25 cellular contexts compared by ENCODE assay signal in genomic region chr16:62965831-62966230, GRCh38.
DNase-seq lines count a peak whose midpoint lies in the region; FAIRE-seq and TF ChIP-seq lines count a peak whose summit lies in the region.
"Had no signal": no experiment of that assay in that cellular context is flagged by ENCODE, and none has a peak within 500 bp of the region (broad histone marks: within the 10 kb centered on the region; RNA-seq: fewer than 3 reads in every experiment).

No MANE protein-coding gene starts in this region.

- H3K9me3 ChIP-seq in PC-9 (ENCODE audit: insufficient read depth, low read depth), result no peaks in the 10 kb centered on the region
- H3K9me3 ChIP-seq: SK-N-SH had no signal

- H3K56ac ChIP-seq in mesendoderm (ENCODE audit: low read length), result no peak overlapping the region

- no peak overlapping the region for H4K5ac ChIP-seq in mesendoderm (ENCODE audit: low read length)

- no peak overlapping the region for H3K4me2 ChIP-seq in mesendoderm (ENCODE audit: low read length)
- H3K4me2 ChIP-seq in PC-9, result no peak overlapping the region
- H3K4me2 ChIP-seq: SK-N-SH had no signal

- H3K9ac ChIP-seq in mesendoderm (ENCODE audit: low read length), result no peak overlapping the region
- H3K9ac ChIP-seq: SK-N-SH had no signal

- TF ChIP-seq POLR2A in erythroblast (IDR thresholded peaks at IDR 0.05; ENCODE audit: low read length), result no peak

- no peak for FAIRE-seq in bronchial epithelial cell (lab: Jason Lieb, UNC)
- FAIRE-seq: GM12891, H54 had no signal

- TF ChIP-seq CTCF in bronchial epithelial cell (IDR thresholded peaks at IDR 0.05; ENCODE audit: insufficient read depth, low read length, severe bottlenecking), result no peak
- TF ChIP-seq CTCF in progenitor cell of endocrine pancreas (IDR thresholded peaks at IDR 0.05; ENCODE audit: unreplicated experiment), result no peak
- no peak for TF ChIP-seq CTCF in PC-9 (conservative IDR thresholded peaks at IDR 0.05)

- no peaks in the 10 kb centered on the region for H3K9me3 Mint-ChIP-seq in progenitor cell of endocrine pancreas (ENCODE audit: low read depth)

- no peaks in the 10 kb centered on the region for H3K4me1 Mint-ChIP-seq in progenitor cell of endocrine pancreas (ENCODE audit: low read depth)

- intact Hi-C loops in PC-9 (cut with micrococcal nuclease; ENCODE audit: unreplicated experiment), result no loop called here

- H3K23ac ChIP-seq in mesendoderm (ENCODE audit: low read length), result no peak overlapping the region

- H3K36me3 ChIP-seq in bronchial epithelial cell (ENCODE audit: control insufficient read depth, insufficient read depth, low read length) (no peaks in the 10 kb centered on the region), mesendoderm (ENCODE audit: control insufficient read depth, insufficient read depth, low read length) (no peaks in the 10 kb centered on the region), PC-9 (ENCODE audit: low read depth) (no peaks in the 10 kb centered on the region)

- no peaks in the 10 kb centered on the region for H3K79me2 ChIP-seq in mesendoderm (ENCODE audit: control insufficient read depth, insufficient read depth, low read length)
- no peaks in the 10 kb centered on the region for H3K79me2 ChIP-seq in PC-9 (ENCODE audit: low read depth)

- no TSS peak for BruUV-seq in PC-9 (replicated peaks; lab: Mats Ljungman, UMichigan)

- no peak overlapping the region for H3K4me3 Mint-ChIP-seq in progenitor cell of endocrine pancreas (ENCODE audit: low read depth)

- H4K8ac ChIP-seq in mesendoderm (ENCODE audit: low read depth, low read length), result no peak overlapping the region

- no peak overlapping the region for H2AK5ac ChIP-seq in mesendoderm (ENCODE audit: low read length)

- no peaks in the 10 kb centered on the region for H4K20me1 ChIP-seq in PC-9 (ENCODE audit: insufficient read depth)

- H3K4me3 ChIP-seq in bronchial epithelial cell (ENCODE audit: low read depth, low read length), result no peak overlapping the region
- H3K4me3 ChIP-seq in mesendoderm (ENCODE audit: low read length), result no peak overlapping the region
- H3K4me3 ChIP-seq in PC-9, result no peak overlapping the region

- H3K27me3 ChIP-seq in bronchial epithelial cell (ENCODE audit: control insufficient read depth, insufficient read depth, low read length) (no peaks in the 10 kb centered on the region), mesendoderm (ENCODE audit: insufficient read depth, low read length, poor library complexity) (no peaks in the 10 kb centered on the region), PC-9 (ENCODE audit: insufficient read depth, low read depth) (no peaks in the 10 kb centered on the region)

- no peak overlapping the region for H2BK5ac ChIP-seq in mesendoderm (ENCODE audit: low read length)

- H3K79me1 ChIP-seq in mesendoderm (ENCODE audit: low read length), result no peaks in the 10 kb centered on the region

- no CpG with 5 or more reads among the region's 3 CpGs for WGBS in mesendoderm (ENCODE audit: extremely low coverage, insufficient coverage, low lambda C conversion rate)

- no peak overlapping the region for H2AFZ ChIP-seq in PC-9

- H3K27ac ChIP-seq in mesendoderm (ENCODE audit: low read depth, low read length), result no peak overlapping the region
- no peak overlapping the region for H3K27ac ChIP-seq in PC-9

- H3K36me3 Mint-ChIP-seq in progenitor cell of endocrine pancreas (ENCODE audit: insufficient read depth), result no peaks in the 10 kb centered on the region

- CTCF ChIA-PET in PC-9 (lab: Charles Lee), result no interaction called here

- POLR2A ChIA-PET in PC-9 (lab: Charles Lee; ENCODE audit: unreplicated experiment), result no interaction called here

- DNase-seq in DMS53 (lab: John Stamatoyannopoulos, UW), result peak; percentile 2
- no peak for DNase-seq in DMS53 treated with DMSO at 0.1 percent for 48 hours (lab: John Stamatoyannopoulos, UW; ENCODE audit: unreplicated experiment)
- peak; percentile 6 for DNase-seq in HPDE6-E6E7 (ENCODE audit: extremely low spot score)
- peak; percentile 16 for DNase-seq in bronchial epithelial cell (ENCODE audit: low read depth)
- DNase-seq in mesendoderm, result peak; percentile 66
- no peak for DNase-seq in progenitor cell of endocrine pancreas (ENCODE audit: low spot score, unreplicated experiment)
- DNase-seq in erythroblast (lab: John Stamatoyannopoulos, UW), result no peak
- no peak for DNase-seq in PC-9
- DNase-seq: 8988T; ACHN; DMS79 treated with DMSO at 0.1 percent for 48 hours; GF-D8; NCI-H1092; NCI-H1417 treated with DMSO at 0.1 percent for 48 hours; NCI-H1694 treated with DMSO at 0.1 percent for 48 hours; NCI-H2081; NCI-H2227 treated with DMSO at 0.1 percent for 48 hours; NCI-H526 treated with DMSO at 0.1 percent for 48 hours; NK-92 treated with Interleukin-12 subunit alpha and Interleukin-12 subunit beta, amount 100 ng/mL, for 24 hours; RPMI8226; SHP77 treated with DMSO at 0.1 percent for 48 hours; SK-N-SH; SW 1271 had no signal

- no peak overlapping the region for H3K18ac ChIP-seq in mesendoderm (ENCODE audit: low read length)

- no peaks in the 10 kb centered on the region for H3F3A ChIP-seq in PC-9 (ENCODE audit: insufficient read depth, low read depth)

- H3K4me1 ChIP-seq in mesendoderm (ENCODE audit: control insufficient read depth, low read depth, low read length) (no peaks in the 10 kb centered on the region), PC-9 (replicated peaks; ENCODE audit: insufficient read depth) (no peaks in the 10 kb centered on the region)

- no peak overlapping the region for H2BK120ac ChIP-seq in mesendoderm (ENCODE audit: low read depth, low read length)

- H3K27ac Mint-ChIP-seq in progenitor cell of endocrine pancreas, result no peak overlapping the region

- H2BK15ac ChIP-seq in mesendoderm (replicated peaks; ENCODE audit: low read depth), result no peak overlapping the region

- H3K4ac ChIP-seq in mesendoderm (ENCODE audit: low read depth, low read length), result no peak overlapping the region

- no peaks in the 10 kb centered on the region for H3K9me2 ChIP-seq in PC-9 (ENCODE audit: insufficient read depth)
- H3K9me2 ChIP-seq: SK-N-SH had no signal

- no peaks in the 10 kb centered on the region for H3K27me3 Mint-ChIP-seq in progenitor cell of endocrine pancreas

Comparison
In these comparisons a context has a peak if more than half of its experiments do, and no peak if none do; other contexts are left out.
1. DNase-seq: peak in DMS53 (single experiment), HPDE6-E6E7 (single experiment), bronchial epithelial cell (single experiment) and mesendoderm (single experiment); none in DMS53 treated with DMSO at 0.1 percent for 48 hours (single experiment), progenitor cell of endocrine pancreas (single experiment), erythroblast (0 of 2) and PC-9 (0 of 2).